ENCODE assay signal across 1 cellular context in genomic region chr13:38415233-38415632, GRCh38.
TF ChIP-seq lines count a peak whose summit lies in the region.

No MANE protein-coding gene starts in this region.

TF ChIP-seq in GM12878, 131 proteins besides CTCF, POLR2A, EP300 and RAD21 (continued from another document and continues in another):
- TF ChIP-seq ZBTB11 (CRISPR knock-in tag; IDR thresholded peaks at IDR 0.05) (no peak), ZNF384 (IDR thresholded peaks at IDR 0.05; ENCODE audit: borderline replicate concordance, low read depth, low read length) (no peak), NRF1 (conservative IDR thresholded peaks at IDR 0.05; ENCODE audit: low read depth, low read length) (no peak), BACH1 (IDR thresholded peaks at IDR 0.05; ENCODE audit: borderline replicate concordance) (no peak), DPF2 (IDR thresholded peaks at IDR 0.05) (no peak), HSF1 (IDR thresholded peaks at IDR 0.05; ENCODE audit: low read depth, low read length) (no peak), HDAC6 (IDR thresholded peaks at IDR 0.05; ENCODE audit: unreplicated experiment) (no peak), YBX1 (IDR thresholded peaks at IDR 0.05) (no peak), RAD51 (IDR thresholded peaks at IDR 0.05) (no peak; the same call in 1 of the 2 replicates), RUNX3 (IDR thresholded peaks at IDR 0.05; ENCODE audit: low read length) (peak; percentile 46; the same call in 1 of the 2 replicates), CEBPZ (IDR thresholded peaks at IDR 0.05; ENCODE audit: low read depth, low read length) (no peak), FOXK2 (IDR thresholded peaks at IDR 0.05) (no peak), SMAD5 (IDR thresholded peaks at IDR 0.05; ENCODE audit: low read depth) (no peak), ZNF24 (IDR thresholded peaks at IDR 0.05) (no peak), ZSCAN29 (IDR thresholded peaks at IDR 0.05) (no peak), RFX5 (IDR thresholded peaks at IDR 0.05; ENCODE audit: low read depth, low read length) (no peak), EZH2 (IDR thresholded peaks at IDR 0.05; ENCODE audit: borderline replicate concordance, control insufficient read depth, low read depth, low read length) (no peak), ZBTB4 (CRISPR knock-in tag; IDR thresholded peaks at IDR 0.05) (no peak), KAT2A (conservative IDR thresholded peaks at IDR 0.05; ENCODE audit: control insufficient read depth, low read depth, low read length) (no peak), ZBTB33 (IDR thresholded peaks at IDR 0.05) (no peak), TARDBP (IDR thresholded peaks at IDR 0.05; ENCODE audit: borderline replicate concordance) (no peak), KLF5 (IDR thresholded peaks at IDR 0.05; ENCODE audit: partially characterized antibody) (no peak), ATF2 (IDR thresholded peaks at IDR 0.05; ENCODE audit: low read length) (no peak), ZNF592 (IDR thresholded peaks at IDR 0.05) (no peak), ATF7 (IDR thresholded peaks at IDR 0.05; ENCODE audit: low read depth) (peak; percentile 50; the same call in 1 of the 2 replicates), ELK1 (IDR thresholded peaks at IDR 0.05; ENCODE audit: low read depth, low read length) (no peak), CBFB (IDR thresholded peaks at IDR 0.05; ENCODE audit: low read depth) (no peak), CREM (IDR thresholded peaks at IDR 0.05; ENCODE audit: low read depth) (no peak), ZNF207 (IDR thresholded peaks at IDR 0.05; ENCODE audit: borderline replicate concordance) (no peak), TBL1XR1 (IDR thresholded peaks at IDR 0.05; ENCODE audit: low read depth, low read length) (no peak), STAT1 (conservative IDR thresholded peaks at IDR 0.05) (no peak), HDAC2 (IDR thresholded peaks at IDR 0.05) (no peak), FOS (IDR thresholded peaks at IDR 0.05; ENCODE audit: borderline replicate concordance, extremely low read depth, insufficient read length) (no peak), CHD1 (IDR thresholded peaks at IDR 0.05; ENCODE audit: low read depth, low read length) (no peak), SMARCA5 (IDR thresholded peaks at IDR 0.05) (no peak), ESRRA (IDR thresholded peaks at IDR 0.05; ENCODE audit: low read length) (no peak), CBX3 (IDR thresholded peaks at IDR 0.05; ENCODE audit: borderline replicate concordance, low read depth) (no peak), STAT3 (IDR thresholded peaks at IDR 0.05; ENCODE audit: low read depth, low read length) (no peak)
